Comparison of ENCODE assay signal across 7 cellular contexts in genomic region chr10:125161570-125162139, GRCh38. TPM values are rescaled to one million over a fixed set of nuclear protein-coding genes. Genes with fewer than 3 reads are reported as not detected.
A peak's percentile ranks its signal among the peaks of the same experiment; 100 is the strongest.
DNase-seq lines count a peak whose midpoint lies in the region; ATAC-seq and TF ChIP-seq lines count a peak whose summit lies in the region.

No MANE protein-coding gene starts in this region.

- H3K56ac ChIP-seq in H9 (ENCODE audit: insufficient read length, low read depth, low read length): no peak overlapping the region

- H4K20me1 ChIP-seq in H9 (ENCODE audit: control insufficient read depth, insufficient read depth, insufficient read length): no peaks in the 10 kb centered on the region

- no peak overlapping the region for H2BK12ac ChIP-seq in H9 (ENCODE audit: insufficient read length, low read depth, low read length)

- no peak overlapping the region for H2BK20ac ChIP-seq in H9 (ENCODE audit: low read depth, low read length, poor library complexity, severe bottlenecking)

- H3K23me2 ChIP-seq in H9 (ENCODE audit: insufficient read length, low read depth, low read length, poor library complexity, severe bottlenecking): peaks cover 12% of the 10 kb centered on the region

- no peaks in the 10 kb centered on the region for H3K27me3 ChIP-seq in H9 (ENCODE audit: insufficient read depth, low read length)
- H3K27me3 ChIP-seq in gastrocnemius medialis: no peaks in the 10 kb centered on the region

- peak overlapping the region; percentile 59 for H3K18ac ChIP-seq in H9 (ENCODE audit: insufficient read length, low read depth, low read length)

- peaks cover 5 to 11% (median 10%) of the 10 kb centered on the region in 3 experiments for H3K36me3 Mint-ChIP-seq in H9 (ENCODE audit: insufficient read depth in 1 of 3, low read depth in 3 of 3)
- no peaks in the 10 kb centered on the region for H3K36me3 Mint-ChIP-seq in activated T-cell treated with anti-CD3 and anti-CD28 coated beads, Interleukin-2, amount 50 U/mL, for 72 hours (ENCODE audit: insufficient read depth in 2 of 2)

- H3K4me3 ChIP-seq in gastrocnemius medialis: peak overlapping the region; percentile 68 to 88 (median 84)

- no CpG with 5 or more reads among the region's 47 CpGs for WGBS in H9 (ENCODE audit: extremely low coverage, insufficient read length, low lambda C conversion rate)

- peak overlapping the region; percentile 67 for H3K4me2 ChIP-seq in H9 (ENCODE audit: insufficient read depth, insufficient read length, low read length)

- H3K4me1 ChIP-seq in H9 (ENCODE audit: insufficient read depth, low read length) (no peaks in the 10 kb centered on the region; the same call in 1 of the 2 replicates), gastrocnemius medialis (peaks cover 18 to 23% of the 10 kb centered on the region in 2 donors)

- no peak overlapping the region for H4K8ac ChIP-seq in H9 (replicated peaks; ENCODE audit: insufficient read length, low read depth, low read length)

- peaks cover 20 to 24% of the 10 kb centered on the region in 2 experiments for H3K4me1 Mint-ChIP-seq in H9
- H3K4me1 Mint-ChIP-seq in activated T-cell treated with anti-CD3 and anti-CD28 coated beads, Interleukin-2, amount 50 U/mL, for 72 hours (ENCODE audit: low read depth): no peaks in the 10 kb centered on the region

- no peaks in the 10 kb centered on the region for H3K79me1 ChIP-seq in H9 (ENCODE audit: insufficient read depth, low read depth, low read length, poor library complexity, severe bottlenecking)

- in situ Hi-C loops in gastrocnemius medialis (cut with MboI; ENCODE audit: low sequenced_read_pairs in 4 of 4): loop anchor here in 3 of 4 donors (10.0 to 25.0 kb wide), 3 partner anchors 173 to 249 kb away; no protein-coding TSS in a partner anchor

- H3K27ac Mint-ChIP-seq in H9: peak overlapping the region; percentile 64 to 96 (median 90); a peak in 5 of 7 replicates
- H3K27ac Mint-ChIP-seq in activated T-cell treated with anti-CD3 and anti-CD28 coated beads, Interleukin-2, amount 50 U/mL, for 72 hours: no peak overlapping the region

- no peak overlapping the region for H2BK15ac ChIP-seq in H9 (ENCODE audit: low read depth, low read length)

- H2AFZ ChIP-seq in H9 (ENCODE audit: low read length): no peak overlapping the region

- no peak overlapping the region for H3K4ac ChIP-seq in H9 (ENCODE audit: low read depth, low read length)

- peak overlapping the region; percentile 82 for H3K14ac ChIP-seq in H9 (ENCODE audit: insufficient read depth, low read length)

- intact Hi-C loops in left ventricle myocardium superior (cut with micrococcal nuclease): no loop called here
- intact Hi-C loops in gastrocnemius medialis (cut with DNase I; ENCODE audit: low total_unique reads): loop anchor here (2.0 to 5.0 kb wide), 2 partner anchors 181 to 556 kb away; partner anchors contain the start of gene EDRF1

- H3K4me3 Mint-ChIP-seq in H9: peak overlapping the region; percentile 78 to 81
- H3K4me3 Mint-ChIP-seq in activated T-cell treated with anti-CD3 and anti-CD28 coated beads, Interleukin-2, amount 50 U/mL, for 72 hours: peak overlapping the region; percentile 72

- H3K79me2 ChIP-seq in H9 (ENCODE audit: insufficient read depth, low read length): peaks cover 24% of the 10 kb centered on the region

- H3K27ac ChIP-seq in H9 (ENCODE audit: insufficient read length, low read depth, low read length) (peak overlapping the region; percentile 22), gastrocnemius medialis (peak overlapping the region; percentile 88 to 99 (median 97))

- H4K5ac ChIP-seq in H9 (ENCODE audit: insufficient read length, low read depth, low read length): no peak overlapping the region

- H2AK5ac ChIP-seq in H9 (ENCODE audit: insufficient read length, low read length): no peak overlapping the region

- no peaks in the 10 kb centered on the region; the same call in 1 of the 2 replicates for H3K27me3 Mint-ChIP-seq in H9 (ENCODE audit: low read depth)
- peaks cover 25% of the 10 kb centered on the region for H3K27me3 Mint-ChIP-seq in activated T-cell treated with anti-CD3 and anti-CD28 coated beads, Interleukin-2, amount 50 U/mL, for 72 hours (ENCODE audit: low read depth)

- no peak overlapping the region for H3T11ph ChIP-seq in H9 (ENCODE audit: low read length)

- H3K9me3 ChIP-seq in H9 (ENCODE audit: control insufficient read depth, low read depth, low read length) (no peaks in the 10 kb centered on the region), gastrocnemius medialis (no peaks in the 10 kb centered on the region)

- no peak overlapping the region for H4K91ac ChIP-seq in H9 (ENCODE audit: insufficient read length, low read depth, low read length)

- no peak overlapping the region for H2BK120ac ChIP-seq in H9 (ENCODE audit: low read depth, low read length, poor library complexity, severe bottlenecking)

- peaks cover 0 to 2% of the 10 kb centered on the region in 2 experiments; a peak in 2 of 5 replicates for H3K9me3 Mint-ChIP-seq in H9
- H3K9me3 Mint-ChIP-seq in activated T-cell treated with anti-CD3 and anti-CD28 coated beads, Interleukin-2, amount 50 U/mL, for 72 hours: no peaks in the 10 kb centered on the region

- H3K9ac ChIP-seq in H9 (ENCODE audit: extremely low read depth, insufficient read length, low read length): peak overlapping the region; percentile 48

- H3K36me3 ChIP-seq in gastrocnemius medialis: no peaks in the 10 kb centered on the region

- peak in 1 of 2 donors; percentile 59 for ATAC-seq in activated T-cell treated with anti-CD3 and anti-CD28 coated beads, Interleukin-2, amount 50 U/mL, for 72 hours (replicated peaks in 1 of 2)
- ATAC-seq in left ventricle myocardium superior: peak; percentile 20
- peak; percentile 0 to 32 for ATAC-seq in gastrocnemius medialis

- no peak for DNase-seq in H9
- DNase-seq in activated T-cell treated with anti-CD3 and anti-CD28 coated beads, Interleukin-2, amount 50 U/mL, for 72 hours: peak in 1 of 2 donors; percentile 35
- peak; percentile 58 for DNase-seq in left ventricle myocardium superior
- DNase-seq in gastrocnemius medialis: no peak
- no peak for DNase-seq in NCI-H1105 (lab: John Stamatoyannopoulos, UW)
- DNase-seq in NCI-H2029 (lab: John Stamatoyannopoulos, UW): no peak
- no peak for DNase-seq in RPMI8226

- no peak overlapping the region for H3K23ac ChIP-seq in H9 (ENCODE audit: insufficient read length, low read depth, low read length)

- TF ChIP-seq POLR2A in gastrocnemius medialis (IDR thresholded peaks at IDR 0.05): no peak

- no peak overlapping the region for H2BK5ac ChIP-seq in H9 (ENCODE audit: insufficient read length, low read length)

- TF ChIP-seq CTCF in H9 (conservative IDR thresholded peaks at IDR 0.05) (peak; percentile 66), gastrocnemius medialis (IDR thresholded peaks at IDR 0.05 in 4 of 5, conservative IDR thresholded peaks at IDR 0.05 in 1 of 5) (peak in 1 of 5 experiments; percentile 6)

RNA-seq across cellular contexts. Expression of gene CTBP2, which starts 1.3 kb away (rescaled TPM):
- total RNA-seq in H9 (2021): 212 and 218 TPM in 2 replicates
- total RNA-seq in activated T-cell treated with anti-CD3 and anti-CD28 coated beads, Interleukin-2, amount 50 U/mL, for 72 hours: 1 to 10 TPM in 1 of 2 donors, under 1 TPM in 1; 0.72 to 2.5 TPM
- 29.3 TPM for total RNA-seq in left ventricle myocardium superior
- total RNA-seq in gastrocnemius medialis: 10 to 100 TPM; 13.9 to 36.7 (median 21.1) TPM
